Comparison of ENCODE assay signal across 8 cellular contexts in genomic region chr2:173075056-173075780, GRCh38. TPM values are rescaled to one million over a fixed set of nuclear protein-coding genes. Genes with fewer than 3 reads are reported as not detected.
DNase-seq lines count a peak whose midpoint lies in the region; ATAC-seq and TF ChIP-seq lines count a peak whose summit lies in the region.

No MANE protein-coding gene starts in this region.

- ATAC-seq in GM21390 (IDR thresholded peaks at IDR 0.05; ENCODE audit: unreplicated experiment) = no peak

- H3K27ac ChIP-seq in skeletal muscle tissue (ENCODE audit: low read depth, low read length) = peak overlapping the region; percentile 99

- DNase-seq in T-helper 2 cell treated with Interferon-gamma antibody and Interleukin-4, amounts not matched to agents 5 μg/mL and 100 μg/mL, for 36 hours (ENCODE audit: low spot score) = no peak
- DNase-seq in T-helper 2 cell (no peak), SK-N-DZ (ENCODE audit: low spot score) (peak; percentile 21), foreskin fibroblast (no peak), GF-D8 (lab: John Stamatoyannopoulos, UW) (no peak)
- no peak for DNase-seq in stimulated activated naive CD4-positive, alpha-beta T cell treated with Interleukin-2 at 50 U/mL for 16 hours (lab: John Stamatoyannopoulos, UW)

- H3K36me3 ChIP-seq in skeletal muscle tissue (ENCODE audit: control insufficient read depth in 3 of 3, insufficient read depth in 3 of 3, low read length in 3 of 3) = no peaks in the 10 kb centered on the region

- H3K27me3 Mint-ChIP-seq in T-helper 2 cell treated with Interferon-gamma antibody and Interleukin-4, amounts not matched to agents 5 μg/mL and 100 μg/mL, for 36 hours (ENCODE audit: low read depth) = peaks cover 40% of the 10 kb centered on the region

- peak overlapping the region; percentile 96 to 99 (median 97) for H3K9ac ChIP-seq in skeletal muscle tissue (ENCODE audit: low read depth in 1 of 3, low read length in 3 of 3)

- no peak for TF ChIP-seq CTCF in foreskin fibroblast (IDR thresholded peaks at IDR 0.05; ENCODE audit: low read depth, low read length)

- no peaks in the 10 kb centered on the region for H3K9me3 Mint-ChIP-seq in T-helper 2 cell treated with Interferon-gamma antibody and Interleukin-4, amounts not matched to agents 5 μg/mL and 100 μg/mL, for 36 hours

- peaks cover 24% of the 10 kb centered on the region for H3K4me1 Mint-ChIP-seq in T-helper 2 cell treated with Interferon-gamma antibody and Interleukin-4, amounts not matched to agents 5 μg/mL and 100 μg/mL, for 36 hours (ENCODE audit: low read depth)

- peaks cover 30 to 41% (median 36%) of the 10 kb centered on the region in 3 donors for H3K4me1 ChIP-seq in skeletal muscle tissue (ENCODE audit: control insufficient read depth in 3 of 3, insufficient read depth in 3 of 3, low read length in 3 of 3)

- H3K27me3 ChIP-seq in skeletal muscle tissue (ENCODE audit: control insufficient read depth in 3 of 3, insufficient read depth in 3 of 3, low read length in 3 of 3) = no peaks in the 10 kb centered on the region

- H3K27ac Mint-ChIP-seq in T-helper 2 cell treated with Interferon-gamma antibody and Interleukin-4, amounts not matched to agents 5 μg/mL and 100 μg/mL, for 36 hours = peak overlapping the region; percentile 73

- H3K4me3 ChIP-seq in foreskin fibroblast (ENCODE audit: low read depth in 1 of 2, low read length in 2 of 2) (peak overlapping the region; percentile 67 to 81), skeletal muscle tissue (ENCODE audit: low read length in 3 of 3) (peak overlapping the region; percentile 63 to 92 (median 88))

- H3K36me3 Mint-ChIP-seq in T-helper 2 cell treated with Interferon-gamma antibody and Interleukin-4, amounts not matched to agents 5 μg/mL and 100 μg/mL, for 36 hours (ENCODE audit: low read depth) = no peaks in the 10 kb centered on the region

- peak overlapping the region; percentile 80 for H3K4me3 Mint-ChIP-seq in T-helper 2 cell treated with Interferon-gamma antibody and Interleukin-4, amounts not matched to agents 5 μg/mL and 100 μg/mL, for 36 hours

- no peaks in the 10 kb centered on the region for H3K9me3 ChIP-seq in skeletal muscle tissue (ENCODE audit: control insufficient read depth in 3 of 3, low read length in 3 of 3)

RNA-seq across cellular contexts. Expression of gene MAP3K20, which starts 0.4 kb away (rescaled TPM):
- 11.4 and 11.5 TPM in 2 replicates for polyA plus RNA-seq in SK-N-DZ (2014; cell fraction: cytosol; rRNA removed)
- 6.3 and 7.0 TPM in 2 replicates for polyA plus RNA-seq in SK-N-DZ (2014; cell fraction: nucleus; rRNA removed)
- 52.7 TPM for total RNA-seq in skeletal muscle tissue
